In genomic region chr2:133171396-133172004, GRCh38 we compare ENCODE assay signal across 7 cellular contexts.
DNase-seq lines count a peak whose midpoint lies in the region; TF ChIP-seq lines count a peak whose summit lies in the region.

No MANE protein-coding gene starts in this region.

- no peaks in the 10 kb centered on the region for H3K9me3 Mint-ChIP-seq in endothelial cell (ENCODE audit: unreplicated experiment)
- no peaks in the 10 kb centered on the region for H3K9me3 Mint-ChIP-seq in neural crest cell

- H3K4me3 Mint-ChIP-seq in endothelial cell (ENCODE audit: unreplicated experiment) = no peak overlapping the region
- H3K4me3 Mint-ChIP-seq in neural crest cell = no peak overlapping the region

- H3K36me3 ChIP-seq in OCI-LY1 (ENCODE audit: insufficient read depth, low read length) = no peaks in the 10 kb centered on the region

- no peaks in the 10 kb centered on the region for H3K4me1 ChIP-seq in OCI-LY1 (ENCODE audit: insufficient read depth, low read length, severe bottlenecking)

- in situ Hi-C loops in KBM-7 (cut with MboI; ENCODE audit: low pct_unique_long_range_greater_than_20kb, low sequenced_read_pairs) = no loop called here

- H3K9ac ChIP-seq in OCI-LY1 (ENCODE audit: low read length) = no peak overlapping the region

- H3K27ac Mint-ChIP-seq in endothelial cell (ENCODE audit: unreplicated experiment) (no peak overlapping the region), neural crest cell (ENCODE audit: unreplicated experiment) (no peak overlapping the region)

- TF ChIP-seq CTCF in GM12872 (IDR thresholded peaks at IDR 0.05; ENCODE audit: insufficient read depth, low read depth, low read length) (peak; percentile 60), OCI-LY1 (IDR thresholded peaks at IDR 0.05; ENCODE audit: low read length) (peak; percentile 67), endothelial cell (IDR thresholded peaks at IDR 0.05; ENCODE audit: unreplicated experiment) (peak; percentile 65), neural crest cell (conservative IDR thresholded peaks at IDR 0.05) (peak; percentile 82)

- no peak overlapping the region for H3K27ac ChIP-seq in OCI-LY1 (ENCODE audit: low read depth, low read length, poor library complexity, severe bottlenecking)

- peak; percentile 72 for DNase-seq in KBM-7
- DNase-seq in endothelial cell (ENCODE audit: low spot score) = peak; percentile 30
- peak; percentile 36 for DNase-seq in neural crest cell (ENCODE audit: low read depth, low spot score)
- DNase-seq in cortex of kidney (lab: John Stamatoyannopoulos, UW) = no peak
- no peak for DNase-seq in stimulated activated CD4-positive, alpha-beta T cell treated with anti-CD3 and anti-CD28 coated beads, Interleukin-12 subunit alpha, Interleukin-12 subunit beta, amount 100 ng/mL, for 4 hours

- no peaks in the 10 kb centered on the region for H3K79me2 ChIP-seq in OCI-LY1 (ENCODE audit: insufficient read depth, low read length)

- no peaks in the 10 kb centered on the region for H3K9me2 ChIP-seq in OCI-LY1 (ENCODE audit: low read depth, low read length)

- no peaks in the 10 kb centered on the region for H3K27me3 ChIP-seq in OCI-LY1 (ENCODE audit: insufficient read depth, low read length)

- H3K4me1 Mint-ChIP-seq in endothelial cell (ENCODE audit: unreplicated experiment) = peaks cover 2% of the 10 kb centered on the region
- peaks cover 29% of the 10 kb centered on the region for H3K4me1 Mint-ChIP-seq in neural crest cell

- no peaks in the 10 kb centered on the region for H4K20me1 ChIP-seq in OCI-LY1 (ENCODE audit: insufficient read depth, low read length)

- no peaks in the 10 kb centered on the region for H3F3A ChIP-seq in OCI-LY1 (ENCODE audit: insufficient read depth, low read length)

- no peak overlapping the region for H3K4me2 ChIP-seq in OCI-LY1 (ENCODE audit: low read length)

- H3K9me3 ChIP-seq in OCI-LY1 (ENCODE audit: low read length) = no peaks in the 10 kb centered on the region

- H2AFZ ChIP-seq in OCI-LY1 (ENCODE audit: low read length) = no peak overlapping the region

- H3K27me3 Mint-ChIP-seq in endothelial cell (ENCODE audit: unreplicated experiment) = no peaks in the 10 kb centered on the region
- H3K27me3 Mint-ChIP-seq in neural crest cell (ENCODE audit: low read depth) = no peaks in the 10 kb centered on the region

- no peak overlapping the region for H3K4me3 ChIP-seq in OCI-LY1 (ENCODE audit: low read depth, low read length, poor library complexity, severe bottlenecking)

- H3K36me3 Mint-ChIP-seq in endothelial cell (ENCODE audit: low read depth, unreplicated experiment) (no peaks in the 10 kb centered on the region), neural crest cell (ENCODE audit: low read depth) (no peaks in the 10 kb centered on the region)

Comparison
In these comparisons a context has a peak if more than half of its experiments do, and no peak if none do; other contexts are left out.
1. DNase-seq: peak in KBM-7 (single experiment), endothelial cell (single experiment) and neural crest cell (single experiment); none in cortex of kidney (single experiment) and stimulated activated CD4-positive, alpha-beta T cell treated with anti-CD3 and anti-CD28 coated beads, Interleukin-12 subunit alpha, Interleukin-12 subunit beta, amount 100 ng/mL, for 4 hours (single experiment).
2. Peak in every context shown above with its lines, with median percentiles within 50 percentile points of each other: CTCF ChIP-seq.